In the genomic region with DNA sequence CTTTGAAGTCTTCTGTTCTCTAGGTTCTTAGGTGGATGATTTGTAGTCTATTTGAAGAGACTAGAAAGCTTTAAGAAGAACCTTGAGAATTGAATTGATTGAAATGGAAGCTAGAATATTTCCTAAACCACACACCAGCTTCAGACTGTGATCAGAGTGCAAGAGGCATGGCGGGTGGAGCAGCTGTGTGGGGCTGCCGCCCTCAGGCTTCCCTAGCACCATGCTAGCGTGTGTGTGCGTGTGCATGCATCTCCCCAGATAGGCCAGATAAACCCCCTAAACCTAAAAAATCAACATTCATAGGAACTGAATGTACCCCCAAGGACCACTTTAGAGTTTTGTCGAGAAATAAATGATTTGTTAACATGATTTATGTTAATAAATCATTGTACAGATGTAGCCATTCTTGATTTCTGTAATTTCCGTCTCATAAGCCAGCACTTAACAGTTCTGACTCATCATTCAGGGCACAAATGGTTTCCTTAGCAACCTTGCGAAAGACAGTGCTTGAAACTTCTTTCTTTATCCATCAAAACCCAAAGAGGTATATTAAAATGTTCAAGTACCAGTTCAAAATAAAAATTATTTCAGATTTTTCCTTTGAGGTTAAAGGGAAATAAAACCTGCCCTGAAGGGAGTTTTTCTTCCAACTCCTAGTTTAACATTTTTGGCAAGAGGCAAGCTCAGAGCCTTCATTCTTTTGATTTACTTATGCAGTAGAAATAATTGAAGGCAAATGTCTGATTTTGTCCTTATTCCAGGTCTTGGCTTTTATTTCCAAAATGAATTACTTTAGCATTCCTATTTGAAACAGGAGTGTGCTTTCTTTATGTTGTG, we compare ENCODE assay signal across 10 cellular contexts.
A peak's percentile ranks its signal among the peaks of the same experiment; 100 is the strongest.
DNase-seq lines count a peak whose midpoint lies in the region; FAIRE-seq and TF ChIP-seq lines count a peak whose summit lies in the region.
"Had no signal": no experiment of that assay in that cellular context is flagged by ENCODE, and none has a peak within 500 bp of the region (broad histone marks: within the 10 kb centered on the region; RNA-seq: fewer than 3 reads in every experiment).

No MANE protein-coding gene starts in this region.

- intact Hi-C loops in posterior vena cava (cut with DNase I): loop anchor here in 1 of 2 donors (10.0 kb wide), 1 partner anchor 401 kb away; the partner anchor contains the start of gene SIPA1L1

- DNase-seq in AG09319 (ENCODE audit: extremely low read depth, low read depth): peak; percentile 61
- peak; percentile 33 for DNase-seq in HTR-8/SVneo (ENCODE audit: insufficient read length, low spot score)
- peak; percentile 80 for DNase-seq in astrocyte of the spinal cord (ENCODE audit: low read depth, low spot score)
- DNase-seq in NCI-H2227 treated with DMSO at 0.1 percent for 48 hours (lab: John Stamatoyannopoulos, UW): no peak
- DNase-seq in posterior vena cava (ENCODE audit: low spot score): no peak
- DNase-seq in NCI-H82 treated with DMSO at 0.1 percent for 48 hours (lab: John Stamatoyannopoulos, UW; ENCODE audit: unreplicated experiment): no peak
- no peak for DNase-seq in NCI-H526 treated with DMSO at 0.1 percent for 48 hours (lab: John Stamatoyannopoulos, UW)
- DNase-seq: activated T-cell treated with anti-CD3 and anti-CD28 coated beads, Interleukin-2, amount 50 U/mL, for 72 hours; effector CD4-positive, alpha-beta T cell had no signal

- FAIRE-seq in HTR-8/SVneo (lab: Jason Lieb, UNC) (no peak), islet of Langerhans (lab: Jason Lieb, UNC) (peak; percentile 86)

- TF ChIP-seq CTCF in AG09319 (IDR thresholded peaks at IDR 0.05; ENCODE audit: low read depth, low read length) (no peak), astrocyte of the spinal cord (IDR thresholded peaks at IDR 0.05; ENCODE audit: low read depth, low read length) (no peak)

- in situ Hi-C loops in astrocyte of the spinal cord (cut with HindIII; ENCODE audit: low sequenced_read_pairs): no loop called here

- no peak overlapping the region for H3K4me3 ChIP-seq in astrocyte of the spinal cord (ENCODE audit: low read depth, low read length)

Comparison
In these comparisons a context has a peak if more than half of its experiments do, and no peak if none do; other contexts are left out.
1. DNase-seq: peak in AG09319 (single experiment), HTR-8/SVneo (single experiment) and astrocyte of the spinal cord (single experiment); none in NCI-H2227 treated with DMSO at 0.1 percent for 48 hours (single experiment), posterior vena cava (single experiment), NCI-H82 treated with DMSO at 0.1 percent for 48 hours (single experiment) and NCI-H526 treated with DMSO at 0.1 percent for 48 hours (single experiment).